In the genomic region with DNA sequence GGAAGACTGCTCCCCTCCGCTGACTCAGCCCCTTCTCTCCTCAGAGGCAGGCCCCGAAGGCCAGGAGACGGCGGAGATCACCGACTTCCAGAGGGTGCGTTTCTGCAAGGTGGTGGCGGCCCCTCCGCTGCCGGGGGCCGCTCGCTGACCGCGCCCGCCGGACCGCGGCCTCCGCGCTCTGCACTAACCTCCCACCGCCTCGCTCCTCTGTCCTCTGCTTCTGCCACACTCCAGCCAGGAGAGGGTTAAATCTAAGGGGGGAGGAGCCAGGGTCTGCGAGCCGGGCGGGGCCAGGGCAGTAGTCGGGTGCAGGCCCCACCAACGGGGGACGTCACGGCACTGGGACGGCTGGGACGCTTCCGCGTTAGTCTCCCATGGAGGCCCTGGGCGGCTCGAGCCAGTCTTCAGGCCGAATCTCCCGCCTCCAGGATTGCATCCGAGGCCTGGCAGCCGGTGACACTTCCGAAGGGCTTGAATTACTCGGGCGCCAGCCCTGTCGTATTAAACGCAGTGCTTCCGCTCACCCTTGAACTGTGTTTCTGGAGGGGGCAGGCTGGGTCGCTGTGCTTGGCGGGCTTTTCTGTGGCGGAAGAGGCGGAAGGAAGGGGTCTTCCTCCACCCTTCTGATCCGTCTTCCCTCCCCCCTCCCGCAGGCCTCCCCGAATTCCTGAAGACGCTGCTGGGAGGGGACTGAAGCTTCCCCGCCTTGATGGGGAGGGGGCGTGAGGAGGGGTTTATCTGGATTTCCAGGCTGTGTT, we compare ENCODE assay signal across 1 cellular context.
TF ChIP-seq lines count a peak whose summit lies in the region.

No MANE protein-coding gene starts in this region.

TF ChIP-seq in HepG2, 621 proteins besides CTCF, POLR2A, EP300 and RAD21 (continues in another document):
- TF ChIP-seq ATF4 (CRISPR knock-in tag; IDR thresholded peaks at IDR 0.05) (peak in 1 of 2 experiments; percentile 42; a peak in 1 of 4 replicates), SALL2 (CRISPR knock-in tag; IDR thresholded peaks at IDR 0.05) (peak; percentile 56; the same call in 1 of the 2 replicates), PREB (CRISPR knock-in tag; IDR thresholded peaks at IDR 0.05) (no peak), ZNF792 (CRISPR knock-in tag; IDR thresholded peaks at IDR 0.05) (peak; percentile 61; the same call in 1 of the 2 replicates), ZBTB42 (CRISPR knock-in tag; IDR thresholded peaks at IDR 0.05) (no peak), MXD1 (CRISPR knock-in tag; IDR thresholded peaks at IDR 0.05) (peak; percentile 54; the same call in 1 of the 2 replicates), MAZ (IDR thresholded peaks at IDR 0.05; ENCODE audit: borderline replicate concordance, low read depth, low read length) (peak; percentile 72; the same call in 1 of the 2 replicates), MAZ (CRISPR knock-in tag; IDR thresholded peaks at IDR 0.05; ENCODE audit: low read depth) (peak; percentile 91), MXD4 (CRISPR knock-in tag; IDR thresholded peaks at IDR 0.05) (0 out of 2 replicates have a peak, but pooled peaks have one; percentile 50), ZNF670 (CRISPR knock-in tag; IDR thresholded peaks at IDR 0.05; ENCODE audit: borderline replicate concordance) (peak; percentile 65; the same call in 1 of the 2 replicates), SPEN (CRISPR knock-in tag; IDR thresholded peaks at IDR 0.05; ENCODE audit: low read depth) (peak; percentile 60; the same call in 1 of the 2 replicates), ZNF639 (CRISPR knock-in tag; conservative IDR thresholded peaks at IDR 0.05) (peak; percentile 41), SMAD1 (CRISPR knock-in tag; IDR thresholded peaks at IDR 0.05; ENCODE audit: borderline replicate concordance, low read depth) (no peak), ZNF879 (CRISPR knock-in tag; IDR thresholded peaks at IDR 0.05) (no peak), ZBTB40 (IDR thresholded peaks at IDR 0.05) (no peak), ZBTB40 (CRISPR knock-in tag; IDR thresholded peaks at IDR 0.05) (0 out of 2 replicates have a peak, but pooled peaks have one; percentile 51), GZF1 (CRISPR knock-in tag; IDR thresholded peaks at IDR 0.05) (0 out of 2 replicates have a peak, but pooled peaks have one; percentile 43), ZNF572 (CRISPR knock-in tag; IDR thresholded peaks at IDR 0.05) (no peak), ZNF546 (CRISPR knock-in tag; conservative IDR thresholded peaks at IDR 0.05) (peak; percentile 37; the same call in 1 of the 2 replicates), NR0B2 (CRISPR knock-in tag; IDR thresholded peaks at IDR 0.05) (peak; percentile 44; the same call in 1 of the 2 replicates), KAT8 (CRISPR knock-in tag; IDR thresholded peaks at IDR 0.05) (peak; percentile 78), HDAC2 (CRISPR knock-in tag; IDR thresholded peaks at IDR 0.05) (peak; percentile 50; the same call in 1 of the 2 replicates), CCAR2 (optimal IDR thresholded peaks at IDR 0.05; ENCODE audit: low read depth, low read length) (no peak), ZNF20 (CRISPR knock-in tag; IDR thresholded peaks at IDR 0.05) (no peak), ZNF747 (CRISPR knock-in tag; IDR thresholded peaks at IDR 0.05; ENCODE audit: borderline replicate concordance) (peak; percentile 88), RXRA (CRISPR knock-in tag; IDR thresholded peaks at IDR 0.05) (peak; percentile 36), ZNF768 (CRISPR knock-in tag; IDR thresholded peaks at IDR 0.05) (peak; percentile 71; the same call in 1 of the 2 replicates), ZC3H13 (CRISPR knock-in tag; IDR thresholded peaks at IDR 0.05) (no peak), HOXA5 (CRISPR knock-in tag; IDR thresholded peaks at IDR 0.05) (peak; percentile 39; the same call in 1 of the 2 replicates)
- TF ChIP-seq, protein P1, sequence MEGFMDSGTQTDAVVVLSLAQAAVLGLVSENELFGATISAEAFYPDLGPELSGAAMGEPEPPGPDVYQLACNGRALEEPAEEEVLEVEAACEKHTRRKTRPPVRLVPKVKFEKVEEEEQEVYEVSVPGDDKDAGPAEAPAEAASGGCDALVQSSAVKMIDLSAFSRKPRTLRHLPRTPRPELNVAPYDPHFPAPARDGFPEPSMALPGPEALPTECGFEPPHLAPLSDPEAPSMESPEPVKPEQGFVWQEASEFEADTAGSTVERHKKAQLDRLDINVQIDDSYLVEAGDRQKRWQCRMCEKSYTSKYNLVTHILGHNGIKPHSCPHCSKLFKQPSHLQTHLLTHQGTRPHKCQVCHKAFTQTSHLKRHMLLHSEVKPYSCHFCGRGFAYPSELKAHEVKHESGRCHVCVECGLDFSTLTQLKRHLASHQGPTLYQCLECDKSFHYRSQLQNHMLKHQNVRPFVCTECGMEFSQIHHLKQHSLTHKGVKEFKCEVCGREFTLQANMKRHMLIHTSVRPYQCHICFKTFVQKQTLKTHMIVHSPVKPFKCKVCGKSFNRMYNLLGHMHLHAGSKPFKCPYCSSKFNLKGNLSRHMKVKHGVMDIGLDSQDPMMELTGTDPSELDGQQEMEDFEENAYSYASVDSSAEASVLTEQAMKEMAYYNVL (CRISPR knock-in tag; IDR thresholded peaks at IDR 0.05; ENCODE audit: borderline replicate concordance), result peak; percentile 72; the same call in 1 of the 2 replicates
- TF ChIP-seq, protein P2, sequence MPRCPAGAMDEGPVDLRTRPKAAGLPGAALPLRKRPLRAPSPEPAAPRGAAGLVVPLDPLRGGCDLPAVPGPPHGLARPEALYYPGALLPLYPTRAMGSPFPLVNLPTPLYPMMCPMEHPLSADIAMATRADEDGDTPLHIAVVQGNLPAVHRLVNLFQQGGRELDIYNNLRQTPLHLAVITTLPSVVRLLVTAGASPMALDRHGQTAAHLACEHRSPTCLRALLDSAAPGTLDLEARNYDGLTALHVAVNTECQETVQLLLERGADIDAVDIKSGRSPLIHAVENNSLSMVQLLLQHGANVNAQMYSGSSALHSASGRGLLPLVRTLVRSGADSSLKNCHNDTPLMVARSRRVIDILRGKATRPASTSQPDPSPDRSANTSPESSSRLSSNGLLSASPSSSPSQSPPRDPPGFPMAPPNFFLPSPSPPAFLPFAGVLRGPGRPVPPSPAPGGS (CRISPR knock-in tag; IDR thresholded peaks at IDR 0.05), result 0 out of 2 replicates have a peak, but pooled peaks have one; percentile 44
- TF ChIP-seq, protein P3, sequence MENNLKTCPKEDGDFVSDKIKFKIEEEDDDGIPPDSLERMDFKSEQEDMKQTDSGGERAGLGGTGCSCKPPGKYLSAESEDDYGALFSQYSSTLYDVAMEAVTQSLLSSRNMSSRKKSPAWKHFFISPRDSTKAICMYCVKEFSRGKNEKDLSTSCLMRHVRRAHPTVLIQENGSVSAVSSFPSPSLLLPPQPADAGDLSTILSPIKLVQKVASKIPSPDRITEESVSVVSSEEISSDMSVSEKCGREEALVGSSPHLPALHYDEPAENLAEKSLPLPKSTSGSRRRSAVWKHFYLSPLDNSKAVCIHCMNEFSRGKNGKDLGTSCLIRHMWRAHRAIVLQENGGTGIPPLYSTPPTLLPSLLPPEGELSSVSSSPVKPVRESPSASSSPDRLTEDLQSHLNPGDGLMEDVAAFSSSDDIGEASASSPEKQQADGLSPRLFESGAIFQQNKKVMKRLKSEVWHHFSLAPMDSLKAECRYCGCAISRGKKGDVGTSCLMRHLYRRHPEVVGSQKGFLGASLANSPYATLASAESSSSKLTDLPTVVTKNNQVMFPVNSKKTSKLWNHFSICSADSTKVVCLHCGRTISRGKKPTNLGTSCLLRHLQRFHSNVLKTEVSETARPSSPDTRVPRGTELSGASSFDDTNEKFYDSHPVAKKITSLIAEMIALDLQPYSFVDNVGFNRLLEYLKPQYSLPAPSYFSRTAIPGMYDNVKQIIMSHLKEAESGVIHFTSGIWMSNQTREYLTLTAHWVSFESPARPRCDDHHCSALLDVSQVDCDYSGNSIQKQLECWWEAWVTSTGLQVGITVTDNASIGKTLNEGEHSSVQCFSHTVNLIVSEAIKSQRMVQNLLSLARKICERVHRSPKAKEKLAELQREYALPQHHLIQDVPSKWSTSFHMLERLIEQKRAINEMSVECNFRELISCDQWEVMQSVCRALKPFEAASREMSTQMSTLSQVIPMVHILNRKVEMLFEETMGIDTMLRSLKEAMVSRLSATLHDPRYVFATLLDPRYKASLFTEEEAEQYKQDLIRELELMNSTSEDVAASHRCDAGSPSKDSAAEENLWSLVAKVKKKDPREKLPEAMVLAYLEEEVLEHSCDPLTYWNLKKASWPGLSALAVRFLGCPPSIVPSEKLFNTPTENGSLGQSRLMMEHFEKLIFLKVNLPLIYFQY (CRISPR knock-in tag; IDR thresholded peaks at IDR 0.05; ENCODE audit: borderline replicate concordance), result no peak
